In the genomic region with DNA sequence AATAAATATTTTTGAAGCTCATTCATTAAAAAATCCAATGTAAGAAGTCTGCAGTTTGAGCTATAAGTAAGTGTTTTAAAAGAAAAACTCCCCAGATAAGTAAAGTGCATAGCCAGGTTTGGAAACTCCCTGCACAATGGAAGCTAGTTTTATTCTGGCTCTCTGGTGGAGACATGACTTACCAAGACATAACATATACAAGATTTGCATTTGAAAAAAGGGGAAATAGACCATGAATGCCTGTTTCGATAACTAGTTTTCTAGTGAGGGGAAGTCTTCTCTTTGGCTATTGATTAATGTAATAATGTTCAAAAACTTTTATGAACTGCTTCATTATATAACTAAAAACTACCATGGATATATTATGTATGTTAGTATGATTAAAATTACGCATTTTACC, we compare ENCODE assay signal across 15 cellular contexts.
DNase-seq lines count a peak whose midpoint lies in the region; ATAC-seq, FAIRE-seq and TF ChIP-seq lines count a peak whose summit lies in the region.
"Had no signal": no experiment of that assay in that cellular context is flagged by ENCODE, and none has a peak within 500 bp of the region (broad histone marks: within the 10 kb centered on the region; RNA-seq: fewer than 3 reads in every experiment).

No MANE protein-coding gene starts in this region.

- no peak overlapping the region for H3K4me3 Mint-ChIP-seq in effector memory CD8-positive, alpha-beta T cell
- H3K4me3 Mint-ChIP-seq in endodermal cell = no peak overlapping the region
- H3K4me3 Mint-ChIP-seq: HFFc6 had no signal

- H3K36me3 Mint-ChIP-seq in effector memory CD8-positive, alpha-beta T cell (ENCODE audit: insufficient read depth) = peaks cover 30% of the 10 kb centered on the region
- no peaks in the 10 kb centered on the region for H3K36me3 Mint-ChIP-seq in endodermal cell (ENCODE audit: low read depth)

- TF ChIP-seq CTCF in GM20000 (IDR thresholded peaks at IDR 0.05; ENCODE audit: extremely low read depth, missing control alignments) (no peak), endodermal cell (conservative IDR thresholded peaks at IDR 0.05) (no peak)

- WGBS in endodermal cell (ENCODE audit: insufficient coverage in 1 of 2, insufficient read length in 1 of 2), 2 experiments = no CpG with 5 or more reads among the region's 2 CpGs

- H3K4me1 ChIP-seq in endodermal cell (ENCODE audit: control insufficient read depth, insufficient read depth, low read length) = no peaks in the 10 kb centered on the region
- H3K4me1 ChIP-seq: foreskin keratinocyte, uterus had no signal

- no peak overlapping the region for H3K27ac ChIP-seq in endodermal cell (ENCODE audit: low read depth, low read length)
- H3K27ac ChIP-seq: foreskin keratinocyte, spleen, uterus had no signal

- FAIRE-seq in RCC 7860 (lab: Jason Lieb, UNC) = no peak

- DNase-seq in GM20000 (ENCODE audit: low spot score) (peak; percentile 30), RCC 7860 (ENCODE audit: low spot score) (no peak), endodermal cell (no peak), globus pallidus (ENCODE audit: low spot score) (no peak)
- DNase-seq in effector memory CD8-positive, alpha-beta T cell = no peak
- DNase-seq: activated CD8-positive, alpha-beta memory T cell treated with anti-CD3 and anti-CD28 coated beads, Interleukin-2, amount 50 U/mL, for 48 hours; foreskin keratinocyte; GDM1; HFFc6; NCI-H446 treated with DMSO at 0.1 percent for 48 hours; spleen; uterus had no signal

- H3K27me3 Mint-ChIP-seq in effector memory CD8-positive, alpha-beta T cell = no peaks in the 10 kb centered on the region
- no peaks in the 10 kb centered on the region for H3K27me3 Mint-ChIP-seq in endodermal cell (ENCODE audit: insufficient read depth)

- H3K36me3 ChIP-seq in endodermal cell (ENCODE audit: control insufficient read depth, insufficient read depth, low read length) = no peaks in the 10 kb centered on the region
- H3K36me3 ChIP-seq: uterus had no signal

- peak; percentile 98 for ATAC-seq in GM18511 (IDR thresholded peaks at IDR 0.05; ENCODE audit: unreplicated experiment)
- peak; percentile 93 for ATAC-seq in HG02885 (IDR thresholded peaks at IDR 0.05; ENCODE audit: poor library complexity, unreplicated experiment)
- peak; percentile 90 for ATAC-seq in HG03520 (IDR thresholded peaks at IDR 0.05; ENCODE audit: unreplicated experiment)
- ATAC-seq in effector memory CD8-positive, alpha-beta T cell (replicated peaks) = no peak
- ATAC-seq: foreskin keratinocyte had no signal

- H3K9me3 ChIP-seq in endodermal cell (ENCODE audit: control insufficient read depth, low read length) = no peaks in the 10 kb centered on the region
- H3K9me3 ChIP-seq: spleen, uterus had no signal

- H3K9me3 Mint-ChIP-seq in effector memory CD8-positive, alpha-beta T cell = peaks cover 0 to 4% of the 10 kb centered on the region in 2 donors
- H3K9me3 Mint-ChIP-seq in endodermal cell = no peaks in the 10 kb centered on the region
- H3K9me3 Mint-ChIP-seq: HFFc6 had no signal

- H3K4me3 ChIP-seq in endodermal cell (ENCODE audit: low read length) = no peak overlapping the region
- H3K4me3 ChIP-seq: spleen, uterus had no signal

- H3K9ac ChIP-seq in endodermal cell (ENCODE audit: extremely low read depth, low read length, poor library complexity, severe bottlenecking) = no peak overlapping the region

- no peaks in the 10 kb centered on the region for H3K27me3 ChIP-seq in endodermal cell (ENCODE audit: control insufficient read depth, insufficient read depth, low read length, poor library complexity, severe bottlenecking)
- H3K27me3 ChIP-seq: foreskin keratinocyte, spleen, uterus had no signal

- H3K4me1 Mint-ChIP-seq in effector memory CD8-positive, alpha-beta T cell (ENCODE audit: low read depth in 2 of 2) = peaks cover 5 to 15% of the 10 kb centered on the region in 2 donors
- H3K4me1 Mint-ChIP-seq in endodermal cell = no peaks in the 10 kb centered on the region

- no peak overlapping the region for H3K27ac Mint-ChIP-seq in effector memory CD8-positive, alpha-beta T cell
- H3K27ac Mint-ChIP-seq in endodermal cell = no peak overlapping the region
- H3K27ac Mint-ChIP-seq: HFFc6 had no signal
